In genomic region chr5:149125386-149125891, GRCh38 we compare ENCODE assay signal across 12 cellular contexts. TPM values are rescaled to one million over a fixed set of nuclear protein-coding genes. Genes with fewer than 3 reads are reported as not detected.
DNase-seq lines count a peak whose midpoint lies in the region; ATAC-seq and TF ChIP-seq lines count a peak whose summit lies in the region.
"Had no signal": no experiment of that assay in that cellular context is flagged by ENCODE, and none has a peak within 500 bp of the region (broad histone marks: within the 10 kb centered on the region; RNA-seq: fewer than 3 reads in every experiment).

No MANE protein-coding gene starts in this region.

- H3K23ac ChIP-seq in trophoblast cell (ENCODE audit: low read length) = no peak overlapping the region

- H3K9ac ChIP-seq in trophoblast cell (ENCODE audit: low read length) = no peak overlapping the region

- no CpG with 5 or more reads among the region's 12 CpGs for WGBS in trophoblast cell (ENCODE audit: extremely low coverage, insufficient coverage, insufficient read length)

- H2BK5ac ChIP-seq in trophoblast cell (ENCODE audit: low read depth, low read length, poor library complexity) = peak overlapping the region; percentile 10

- peaks cover 2% of the 10 kb centered on the region for H3K79me2 ChIP-seq in trophoblast cell (ENCODE audit: control insufficient read depth, insufficient read depth, low read length, poor library complexity)

- intact Hi-C loops in left cardiac atrium (cut with DNase I) = no loop called here

- H4K91ac ChIP-seq in trophoblast cell (ENCODE audit: low read depth, low read length) = peak overlapping the region; percentile 36

- no peaks in the 10 kb centered on the region for H3K27me3 ChIP-seq in trophoblast cell (ENCODE audit: insufficient read depth, low read length)
- H3K27me3 ChIP-seq: ascending aorta, heart right ventricle had no signal

- H3K4me2 ChIP-seq in trophoblast cell (ENCODE audit: low read length) = peak overlapping the region; percentile 67

- peak overlapping the region; percentile 93 for H3K27ac ChIP-seq in VCaP
- peak overlapping the region; percentile 83 for H3K27ac ChIP-seq in trophoblast cell (ENCODE audit: low read depth, low read length)
- H3K27ac ChIP-seq: ascending aorta had no signal

- H2BK12ac ChIP-seq in trophoblast cell (ENCODE audit: low read length) = peak overlapping the region; percentile 11

- no peak overlapping the region for H3K14ac ChIP-seq in trophoblast cell (ENCODE audit: low read length)

- TF ChIP-seq CTCF in VCaP (conservative IDR thresholded peaks at IDR 0.05) = peak; percentile 73

- H3K4me3 ChIP-seq in trophoblast cell (ENCODE audit: low read depth, low read length) = no peak overlapping the region
- H3K4me3 ChIP-seq: ascending aorta had no signal

- H4K8ac ChIP-seq in trophoblast cell (ENCODE audit: low read depth, low read length) = no peak overlapping the region

- H2AK5ac ChIP-seq in trophoblast cell (ENCODE audit: low read length) = no peak overlapping the region

- H3K4ac ChIP-seq in trophoblast cell (ENCODE audit: low read depth, low read length) = no peak overlapping the region

- H3K4me1 ChIP-seq in trophoblast cell (ENCODE audit: control insufficient read depth in 1 of 2, insufficient read depth in 2 of 2, low read length in 2 of 2) = peaks cover 13 to 25% of the 10 kb centered on the region in 2 experiments
- H3K4me1 ChIP-seq: ascending aorta had no signal

- peaks cover 8% of the 10 kb centered on the region for H3K79me1 ChIP-seq in trophoblast cell (ENCODE audit: low read length)

- no peak overlapping the region for H3K18ac ChIP-seq in trophoblast cell (ENCODE audit: low read length)

- H2AFZ ChIP-seq in trophoblast cell (ENCODE audit: insufficient read depth, low read length, poor library complexity) = no peak overlapping the region

- no peaks in the 10 kb centered on the region for H3K36me3 ChIP-seq in trophoblast cell (ENCODE audit: control insufficient read depth in 1 of 2, insufficient read depth in 2 of 2, low read length in 2 of 2)
- H3K36me3 ChIP-seq: ascending aorta, heart right ventricle had no signal

- no peak overlapping the region for H2BK120ac ChIP-seq in trophoblast cell (ENCODE audit: insufficient read depth, low read length, poor library complexity)

- ATAC-seq in left cardiac atrium (peak; percentile 32 to 36), GM21390 (IDR thresholded peaks at IDR 0.05; ENCODE audit: unreplicated experiment) (no peak)
- ATAC-seq: activated CD8-positive, alpha-beta T cell treated with anti-CD3 and anti-CD28 coated beads, Interleukin-2, amount 10 ng/mL, durations not matched to agents 7 days and 5 days had no signal

- no peak overlapping the region for H4K12ac ChIP-seq in trophoblast cell (ENCODE audit: low read depth, low read length)

- H3K9me3 ChIP-seq in trophoblast cell (ENCODE audit: insufficient read depth, low read depth, low read length) = peaks cover 2% of the 10 kb centered on the region
- H3K9me3 ChIP-seq: ascending aorta, heart right ventricle had no signal

- DNase-seq in DMS 273 (lab: John Stamatoyannopoulos, UW; ENCODE audit: unreplicated experiment) = peak; percentile 43
- no peak for DNase-seq in DMS 273 treated with DMSO at 0.1 percent for 48 hours (lab: John Stamatoyannopoulos, UW)
- DNase-seq in left cardiac atrium = no peak
- peak; percentile 84 to 90 for DNase-seq in trophoblast cell
- DNase-seq in NCI-H2171 treated with DMSO at 0.1 percent for 48 hours (lab: John Stamatoyannopoulos, UW) = no peak
- DNase-seq in NCI-H1092 (lab: John Stamatoyannopoulos, UW) = no peak
- DNase-seq: activated CD8-positive, alpha-beta T cell treated with anti-CD3 and anti-CD28 coated beads, Interleukin-2, amount 10 ng/mL, durations not matched to agents 7 days and 5 days; heart right ventricle; MV-4-11 had no signal

RNA-seq across cellular contexts. Expression of gene ABLIM3, which starts 15.9 kb away (rescaled TPM):
- total RNA-seq in left cardiac atrium = 100 to 1,000 TPM; 106 to 129 TPM
- 1.9 and 2.0 TPM in 2 replicates for polyA plus RNA-seq in trophoblast cell (2013)
- total RNA-seq: activated CD8-positive, alpha-beta T cell treated with anti-CD3 and anti-CD28 coated beads, Interleukin-2, amount 10 ng/mL, durations not matched to agents 7 days and 5 days had no signal

Comparison
In these comparisons a context has a peak if more than half of its experiments do, and no peak if none do; other contexts are left out.
1. DNase-seq: peak in DMS 273 (single experiment) and trophoblast cell (2 of 2); none in DMS 273 treated with DMSO at 0.1 percent for 48 hours (single experiment), left cardiac atrium (single experiment), NCI-H2171 treated with DMSO at 0.1 percent for 48 hours (single experiment) and NCI-H1092 (single experiment).